In the genomic region with DNA sequence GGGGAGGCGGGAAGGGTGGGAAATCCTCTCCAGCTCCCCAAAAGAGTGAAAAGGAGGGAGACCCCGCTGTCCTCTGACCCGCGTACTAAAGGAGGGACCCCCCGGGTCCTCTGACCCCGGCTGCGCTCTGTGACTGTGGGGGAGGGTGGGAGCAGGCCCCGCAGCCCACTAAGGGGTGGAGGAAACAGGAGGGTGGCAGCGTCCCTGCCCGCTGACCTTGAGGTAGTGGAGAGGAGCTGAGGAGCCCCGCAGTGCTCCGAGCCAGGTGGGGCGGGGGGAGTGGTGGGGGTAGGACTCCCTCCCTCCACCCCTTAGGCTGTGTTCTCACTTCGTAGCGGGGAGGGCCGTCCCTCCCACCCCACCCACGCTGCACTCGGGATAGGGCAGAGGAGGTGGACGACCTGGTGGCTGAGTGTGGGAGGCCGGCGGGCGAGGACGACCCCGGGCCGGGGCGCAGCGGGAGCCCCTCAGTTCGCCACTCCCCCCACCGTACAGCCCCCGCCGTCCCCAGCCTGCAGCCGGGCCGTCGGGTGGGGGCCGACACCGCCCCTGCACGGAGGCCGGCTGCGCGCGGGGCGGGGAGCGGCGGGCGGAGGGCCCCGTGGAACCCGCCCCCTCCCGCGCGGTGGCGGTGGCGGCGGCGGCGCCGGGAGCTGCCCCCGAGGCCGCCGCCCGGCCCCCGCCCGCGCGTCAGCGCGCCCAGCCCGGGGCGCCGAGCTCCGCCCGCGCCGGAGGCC, we compare ENCODE assay signal across 1 cellular context.
TF ChIP-seq lines count a peak whose summit lies in the region.

A gene (plus strand): TSS at position 707 of the 737 bp plus-strand sequence. CDS start 159 bp downstream, outside the sequence.

TF ChIP-seq in H1, 55 proteins besides CTCF, POLR2A, EP300 and RAD21:
- TF ChIP-seq SIN3A (conservative IDR thresholded peaks at IDR 0.05 in 1 of 2, IDR thresholded peaks at IDR 0.05 in 1 of 2; ENCODE audit: low read depth in 1 of 2, low read length in 2 of 2) (no peak), SAP30 (IDR thresholded peaks at IDR 0.05; ENCODE audit: insufficient read depth, insufficient replicate concordance, low read length) (peak; percentile 71), KDM4A (IDR thresholded peaks at IDR 0.05; ENCODE audit: low read depth, low read length, severe bottlenecking) (peak; percentile 86), TEAD4 (IDR thresholded peaks at IDR 0.05; ENCODE audit: low read depth, low read length) (0 out of 2 replicates have a peak, but pooled peaks have one; percentile 9), TAF7 (optimal IDR thresholded peaks at IDR 0.05; ENCODE audit: borderline replicate concordance, low read depth, low read length) (peak; percentile 15), ASH2L (IDR thresholded peaks at IDR 0.05; ENCODE audit: low read length) (peak; percentile 21)
